Comparison of ENCODE assay signal across 29 cellular contexts in the genomic region with DNA sequence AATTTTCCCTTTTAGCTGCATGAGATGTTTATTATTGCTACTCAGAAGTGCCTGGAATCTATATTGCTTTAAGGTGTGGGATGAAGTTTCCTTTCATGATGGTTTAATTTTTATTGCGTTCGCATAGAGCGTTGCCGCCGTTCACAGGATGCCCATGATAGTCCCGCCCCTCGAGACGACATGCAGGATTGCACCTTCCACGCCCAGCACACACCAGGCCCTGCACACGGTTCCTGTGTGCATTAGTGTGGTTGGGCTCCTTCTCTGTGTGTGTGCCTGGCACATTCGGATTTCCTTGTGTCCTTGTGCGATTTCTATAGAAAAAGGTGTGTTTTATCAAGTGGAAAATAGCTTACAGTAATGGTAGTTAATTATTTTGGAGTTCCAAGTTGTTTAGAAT.
"Had no signal": no experiment of that assay in that cellular context is flagged by ENCODE, and none has a peak within 500 bp of the region (broad histone marks: within the 10 kb centered on the region; RNA-seq: fewer than 3 reads in every experiment).

No MANE protein-coding gene starts in this region.

- H3K27me3 ChIP-seq: ovary, right lobe of liver, sigmoid colon, stomach, thyroid gland, tibial nerve, upper lobe of left lung, vagina had no signal

- DNase-seq: naive B cell; naive thymus-derived CD8-positive, alpha-beta T cell; nephron progenitor cell; occipital lobe; ovary; psoas muscle; right cardiac atrium; right lobe of liver; sigmoid colon; small intestine; stimulated activated CD4-positive, alpha-beta T cell treated with anti-CD3 and anti-CD28 coated beads, Interleukin-15, amount 100 ng/mL, for 24 hours; stimulated activated CD4-positive, alpha-beta T cell treated with anti-CD3 and anti-CD28 coated beads, Interleukin-2, amount 100 ng/mL, for 24 hours; stimulated activated CD4-positive, alpha-beta T cell treated with anti-CD3 and anti-CD28 coated beads, Interleukin-2, amount 100 ng/mL, for 48 hours; stimulated activated CD4-positive, alpha-beta T cell treated with anti-CD3 and anti-CD28 coated beads, Interleukin-4, amount 100 ng/mL, for 24 hours; stimulated activated naive B cell treated with anti-CD40 and anti-IgM and Interleukin-4, amounts not matched to agents 10 μg/mL and 1 μg/mL and 100 μg/mL, for 72 hours; stimulated activated naive CD4-positive, alpha-beta T cell treated with Interleukin-2 at 50 U/mL for 16 hours; stomach; thyroid gland; trophoblast cell; upper lobe of left lung had no signal

- H3K4me1 ChIP-seq: parathyroid adenoma, psoas muscle, right lobe of liver, tibial nerve, upper lobe of left lung, vagina had no signal

- H3K27me3 Mint-ChIP-seq: naive B cell; naive thymus-derived CD8-positive, alpha-beta T cell; natural killer cell treated with Interleukin-12 subunit alpha and Interleukin-12 subunit beta and Interleukin-15 and Interleukin-18, amount 100 ng/mL, for 72 hours; progenitor cell of endocrine pancreas; stimulated activated naive B cell treated with anti-CD40 and anti-IgM and Interleukin-4, amounts not matched to agents 10 μg/mL and 1 μg/mL and 100 μg/mL, for 72 hours; stimulated activated naive CD8-positive, alpha-beta T cell treated with anti-CD3 and anti-CD28 coated beads, Interleukin-15, Interleukin-2, amounts not matched to agents 100 ng/mL and 50 ng/mL, for 24 hours had no signal

- H3K27ac ChIP-seq: ovary, parathyroid adenoma, psoas muscle, right lobe of liver, sigmoid colon, stomach, thoracic aorta, thyroid gland, tibial nerve, upper lobe of left lung, vagina had no signal

- H3K36me3 Mint-ChIP-seq: natural killer cell treated with Interleukin-12 subunit alpha and Interleukin-12 subunit beta and Interleukin-15 and Interleukin-18, amount 100 ng/mL, for 72 hours; stimulated activated effector memory CD8-positive, alpha-beta T cell treated with anti-CD3 and anti-CD28 coated beads, Interleukin-12 subunit alpha, Interleukin-12 subunit beta, amount 100 ng/mL, for 72 hours had no signal

- H3K4me1 Mint-ChIP-seq: neural crest cell had no signal

- H3K27ac Mint-ChIP-seq: naive B cell; naive thymus-derived CD8-positive, alpha-beta T cell; natural killer cell treated with Interleukin-12 subunit alpha and Interleukin-12 subunit beta and Interleukin-15 and Interleukin-18, amount 100 ng/mL, for 72 hours; nephron progenitor cell; progenitor cell of endocrine pancreas; stimulated activated effector memory CD8-positive, alpha-beta T cell treated with anti-CD3 and anti-CD28 coated beads, Interleukin-12 subunit alpha, Interleukin-12 subunit beta, amount 100 ng/mL, for 72 hours; stimulated activated naive B cell treated with anti-CD40 and anti-IgM and Interleukin-4, amounts not matched to agents 10 μg/mL and 1 μg/mL and 100 μg/mL, for 72 hours; stimulated activated naive CD8-positive, alpha-beta T cell treated with anti-CD3 and anti-CD28 coated beads, Interleukin-15, Interleukin-2, amounts not matched to agents 100 ng/mL and 50 ng/mL, for 24 hours had no signal

- H3K9ac ChIP-seq: parathyroid adenoma had no signal

- H3K4me3 Mint-ChIP-seq: naive B cell; naive thymus-derived CD8-positive, alpha-beta T cell; natural killer cell treated with Interleukin-12 subunit alpha and Interleukin-12 subunit beta and Interleukin-15 and Interleukin-18, amount 100 ng/mL, for 72 hours; nephron progenitor cell; neural crest cell; stimulated activated effector memory CD8-positive, alpha-beta T cell treated with anti-CD3 and anti-CD28 coated beads, Interleukin-12 subunit alpha, Interleukin-12 subunit beta, amount 100 ng/mL, for 72 hours; stimulated activated naive B cell treated with anti-CD40 and anti-IgM and Interleukin-4, amounts not matched to agents 10 μg/mL and 1 μg/mL and 100 μg/mL, for 72 hours; stimulated activated naive CD8-positive, alpha-beta T cell treated with anti-CD3 and anti-CD28 coated beads, Interleukin-15, Interleukin-2, amounts not matched to agents 100 ng/mL and 50 ng/mL, for 24 hours had no signal

- H3K36me3 ChIP-seq: ovary, right lobe of liver, sigmoid colon, stomach, thoracic aorta, thyroid gland, tibial nerve, upper lobe of left lung, vagina had no signal

- H2AFZ ChIP-seq: parathyroid adenoma had no signal

- H3K4me3 ChIP-seq: ovary, psoas muscle, right lobe of liver, sigmoid colon, stomach, thoracic aorta, thyroid gland, tibial nerve, upper lobe of left lung, vagina had no signal

- H3K9me3 ChIP-seq: ovary, psoas muscle, right lobe of liver, sigmoid colon, thoracic aorta, thyroid gland, vagina had no signal

- H3K9me3 Mint-ChIP-seq: natural killer cell treated with Interleukin-12 subunit alpha and Interleukin-12 subunit beta and Interleukin-15 and Interleukin-18, amount 100 ng/mL, for 72 hours had no signal

- ATAC-seq: naive thymus-derived CD8-positive, alpha-beta T cell; natural killer cell treated with Interleukin-12 subunit alpha and Interleukin-12 subunit beta and Interleukin-15 and Interleukin-18, amount 100 ng/mL, for 72 hours; psoas muscle; right cardiac atrium; right lobe of liver; stimulated activated effector memory CD8-positive, alpha-beta T cell treated with anti-CD3 and anti-CD28 coated beads, Interleukin-12 subunit alpha, Interleukin-12 subunit beta, amount 100 ng/mL, for 72 hours; stimulated activated naive B cell treated with anti-CD40 and anti-IgM and Interleukin-4, amounts not matched to agents 10 μg/mL and 1 μg/mL and 100 μg/mL, for 72 hours had no signal
